In the genomic region with DNA sequence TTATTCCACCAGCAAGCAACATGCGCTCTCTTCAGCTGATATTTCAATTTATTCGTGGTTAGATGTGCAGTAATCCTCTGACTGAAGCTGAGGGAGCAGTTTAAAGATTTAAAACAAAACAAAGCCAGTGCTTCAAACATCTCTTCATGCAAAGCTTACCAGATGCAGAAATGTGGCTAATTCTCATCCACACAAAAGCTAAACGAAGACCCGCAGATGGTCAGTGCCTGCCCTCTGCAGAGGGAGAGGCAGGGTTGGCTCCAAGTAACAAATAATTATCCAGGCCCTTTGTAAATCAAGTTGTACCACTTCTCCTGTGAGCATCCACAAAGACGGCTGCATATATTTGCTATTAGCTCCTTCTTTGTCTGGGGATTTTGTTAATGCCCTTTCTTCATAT, we compare ENCODE assay signal across 21 cellular contexts.
"Had no signal": no experiment of that assay in that cellular context is flagged by ENCODE, and none has a peak within 500 bp of the region (broad histone marks: within the 10 kb centered on the region; RNA-seq: fewer than 3 reads in every experiment).

No MANE protein-coding gene starts in this region.

- H3K4me3 ChIP-seq: coronary artery, pancreas, psoas muscle, upper lobe of left lung had no signal

- DNase-seq: activated CD4-positive, alpha-beta memory T cell treated with anti-CD3 and anti-CD28 coated beads for 36 hours; activated CD4-positive, alpha-beta T cell treated with anti-CD3 and anti-CD28 coated beads for 48 hours; activated effector memory CD4-positive, alpha-beta T cell treated with Interleukin-2 at 50 U/mL for 16 hours; activated naive CD4-positive, alpha-beta T cell treated with anti-CD3 and anti-CD28 coated beads for 36 hours; activated naive CD8-positive, alpha-beta T cell treated with anti-CD3 and anti-CD28 coated beads, Interleukin-2, amount 10 ng/mL, durations not matched to agents 7 days and 5 days; activated T-cell treated with anti-CD3 and anti-CD28 coated beads, Interleukin-2, amount 50 U/mL, for 72 hours; amniotic stem cell; cerebellar nuclear complex; foreskin fibroblast; hippocampal formation; left ventricle myocardium superior; pancreas; psoas muscle; right cardiac atrium; stimulated activated CD4-positive, alpha-beta T cell treated with anti-CD3 and anti-CD28 coated beads, Interleukin-4, amount 100 ng/mL, for 24 hours; stimulated activated naive CD8-positive, alpha-beta T cell treated with anti-CD3 and anti-CD28 coated beads, Interleukin-15, Interleukin-2, amounts not matched to agents 100 U/mL and 50 U/mL, for 24 hours; SW 1271; T-helper 17 cell; upper lobe of left lung had no signal

- H3K4me3 Mint-ChIP-seq: activated CD4-positive, alpha-beta memory T cell treated with anti-CD3 and anti-CD28 coated beads for 36 hours; activated naive CD4-positive, alpha-beta T cell treated with anti-CD3 and anti-CD28 coated beads for 36 hours; activated naive CD8-positive, alpha-beta T cell treated with anti-CD3 and anti-CD28 coated beads, Interleukin-2, amount 10 ng/mL, durations not matched to agents 7 days and 5 days; activated T-cell treated with anti-CD3 and anti-CD28 coated beads, Interleukin-2, amount 50 U/mL, for 72 hours; T-helper 17 cell had no signal

- H3K9me3 ChIP-seq: neutrophil, pancreas, psoas muscle, upper lobe of left lung had no signal

- H3K27ac Mint-ChIP-seq: activated CD4-positive, alpha-beta memory T cell treated with anti-CD3 and anti-CD28 coated beads for 36 hours; activated naive CD4-positive, alpha-beta T cell treated with anti-CD3 and anti-CD28 coated beads for 36 hours; activated naive CD8-positive, alpha-beta T cell treated with anti-CD3 and anti-CD28 coated beads, Interleukin-2, amount 10 ng/mL, durations not matched to agents 7 days and 5 days; activated T-cell treated with anti-CD3 and anti-CD28 coated beads, Interleukin-2, amount 50 U/mL, for 72 hours; T-helper 17 cell had no signal

- H3K27me3 Mint-ChIP-seq: activated CD4-positive, alpha-beta memory T cell treated with anti-CD3 and anti-CD28 coated beads for 36 hours; activated naive CD8-positive, alpha-beta T cell treated with anti-CD3 and anti-CD28 coated beads, Interleukin-2, amount 10 ng/mL, durations not matched to agents 7 days and 5 days; T-helper 17 cell had no signal

- H3K27me3 ChIP-seq: neutrophil, pancreas, upper lobe of left lung had no signal

- H3K36me3 ChIP-seq: pancreas had no signal

- H3K4me1 ChIP-seq: pancreas, psoas muscle, upper lobe of left lung had no signal

- ATAC-seq: activated T-cell treated with anti-CD3 and anti-CD28 coated beads, Interleukin-2, amount 50 U/mL, for 72 hours; left ventricle myocardium superior; pancreas; psoas muscle; right cardiac atrium; stimulated activated naive CD8-positive, alpha-beta T cell treated with anti-CD3 and anti-CD28 coated beads, Interleukin-15, Interleukin-2, amounts not matched to agents 100 U/mL and 50 U/mL, for 24 hours; T-helper 17 cell had no signal

- H3K27ac ChIP-seq: coronary artery, neutrophil, pancreas, psoas muscle, upper lobe of left lung had no signal

- H3K36me3 Mint-ChIP-seq: activated naive CD8-positive, alpha-beta T cell treated with anti-CD3 and anti-CD28 coated beads, Interleukin-2, amount 10 ng/mL, durations not matched to agents 7 days and 5 days had no signal

- H3K4me1 Mint-ChIP-seq: activated naive CD8-positive, alpha-beta T cell treated with anti-CD3 and anti-CD28 coated beads, Interleukin-2, amount 10 ng/mL, durations not matched to agents 7 days and 5 days; T-helper 17 cell had no signal

- H3K9me3 Mint-ChIP-seq: activated CD4-positive, alpha-beta memory T cell treated with anti-CD3 and anti-CD28 coated beads for 36 hours; activated naive CD4-positive, alpha-beta T cell treated with anti-CD3 and anti-CD28 coated beads for 36 hours; activated naive CD8-positive, alpha-beta T cell treated with anti-CD3 and anti-CD28 coated beads, Interleukin-2, amount 10 ng/mL, durations not matched to agents 7 days and 5 days; activated T-cell treated with anti-CD3 and anti-CD28 coated beads, Interleukin-2, amount 50 U/mL, for 72 hours had no signal
